2 cellular contexts compared by ENCODE assay signal in the genomic region with DNA sequence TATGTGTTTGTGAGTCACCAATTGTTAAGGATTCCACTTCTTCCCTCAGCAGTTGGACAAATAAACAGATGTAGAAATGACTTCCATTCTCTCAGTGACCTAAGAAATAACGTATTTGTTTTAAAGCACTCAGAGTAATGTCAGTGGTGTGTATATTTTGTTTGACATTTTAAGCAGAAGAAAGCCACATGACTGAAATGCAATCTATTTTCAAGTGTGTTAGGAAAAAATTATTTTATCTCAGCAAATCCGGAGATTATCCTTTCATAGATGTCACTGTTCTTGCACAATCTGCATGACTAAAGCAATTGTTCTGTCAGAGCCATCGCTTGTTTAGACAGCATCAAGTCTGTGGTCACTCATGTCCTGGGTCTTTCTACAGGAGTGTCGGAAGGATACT.
TF ChIP-seq lines count a peak whose summit lies in the region.

No MANE protein-coding gene starts in this region.

TF ChIP-seq in A549, 52 proteins besides CTCF, POLR2A, EP300 and RAD21 (continued from another document and continues in another):
- TF ChIP-seq KDM1A (IDR thresholded peaks at IDR 0.05; ENCODE audit: low read depth) (no peak), NFE2L2 (conservative IDR thresholded peaks at IDR 0.05; ENCODE audit: low read length) (no peak), HOXB5 (CRISPR knock-in tag; IDR thresholded peaks at IDR 0.05) (no peak), BHLHE40 (IDR thresholded peaks at IDR 0.05; ENCODE audit: low read depth, low read length) (no peak), RCOR1 (IDR thresholded peaks at IDR 0.05; ENCODE audit: low read depth, low read length) (no peak), POLR2AphosphoS2 (conservative IDR thresholded peaks at IDR 0.05; ENCODE audit: low read length) (no peak), EHF (CRISPR knock-in tag; IDR thresholded peaks at IDR 0.05) (no peak), TP53 (CRISPR knock-in tag; IDR thresholded peaks at IDR 0.05) (no peak), SREBF2 (IDR thresholded peaks at IDR 0.05) (no peak), ZNF302 (CRISPR knock-in tag; IDR thresholded peaks at IDR 0.05) (no peak), PHF8 (IDR thresholded peaks at IDR 0.05; ENCODE audit: borderline replicate concordance, low read depth) (no peak), MAFK (IDR thresholded peaks at IDR 0.05; ENCODE audit: partially characterized antibody) (peak; percentile 22), RFX5 (IDR thresholded peaks at IDR 0.05) (no peak), HEYL (CRISPR knock-in tag; IDR thresholded peaks at IDR 0.05) (no peak), HDAC2 (IDR thresholded peaks at IDR 0.05) (no peak), CHD4 (IDR thresholded peaks at IDR 0.05; ENCODE audit: borderline replicate concordance) (no peak), MAZ (IDR thresholded peaks at IDR 0.05; ENCODE audit: borderline replicate concordance, low read depth, low read length) (no peak), NPAS2 (CRISPR knock-in tag; IDR thresholded peaks at IDR 0.05; ENCODE audit: borderline replicate concordance) (no peak), ESRRA (IDR thresholded peaks at IDR 0.05; ENCODE audit: borderline replicate concordance, low read length) (no peak), FOSB (CRISPR knock-in tag; IDR thresholded peaks at IDR 0.05) (no peak), RARB (CRISPR knock-in tag; IDR thresholded peaks at IDR 0.05) (peak; percentile 32; the same call in 1 of the 2 replicates), SMC3 (IDR thresholded peaks at IDR 0.05) (no peak), GATA3 (IDR thresholded peaks at IDR 0.05; ENCODE audit: borderline replicate concordance) (peak; percentile 25; the same call in 1 of the 2 replicates), TFCP2L1 (CRISPR knock-in tag; IDR thresholded peaks at IDR 0.05) (no peak)
- TF ChIP-seq, protein P1, sequence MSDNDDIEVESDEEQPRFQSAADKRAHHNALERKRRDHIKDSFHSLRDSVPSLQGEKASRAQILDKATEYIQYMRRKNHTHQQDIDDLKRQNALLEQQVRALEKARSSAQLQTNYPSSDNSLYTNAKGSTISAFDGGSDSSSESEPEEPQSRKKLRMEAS (IDR thresholded peaks at IDR 0.05) = 0 out of 2 replicates have a peak, but pooled peaks have one; percentile 35
- TF ChIP-seq, protein P2, sequence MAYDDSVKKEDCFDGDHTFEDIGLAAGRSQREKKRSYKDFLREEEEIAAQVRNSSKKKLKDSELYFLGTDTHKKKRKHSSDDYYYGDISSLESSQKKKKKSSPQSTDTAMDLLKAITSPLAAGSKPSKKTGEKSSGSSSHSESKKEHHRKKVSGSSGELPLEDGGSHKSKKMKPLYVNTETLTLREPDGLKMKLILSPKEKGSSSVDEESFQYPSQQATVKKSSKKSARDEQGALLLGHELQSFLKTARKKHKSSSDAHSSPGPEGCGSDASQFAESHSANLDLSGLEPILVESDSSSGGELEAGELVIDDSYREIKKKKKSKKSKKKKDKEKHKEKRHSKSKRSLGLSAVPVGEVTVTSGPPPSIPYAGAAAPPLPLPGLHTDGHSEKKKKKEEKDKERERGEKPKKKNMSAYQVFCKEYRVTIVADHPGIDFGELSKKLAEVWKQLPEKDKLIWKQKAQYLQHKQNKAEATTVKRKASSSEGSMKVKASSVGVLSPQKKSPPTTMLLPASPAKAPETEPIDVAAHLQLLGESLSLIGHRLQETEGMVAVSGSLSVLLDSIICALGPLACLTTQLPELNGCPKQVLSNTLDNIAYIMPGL (CRISPR knock-in tag; IDR thresholded peaks at IDR 0.05; ENCODE audit: borderline replicate concordance) = no peak
- TF ChIP-seq, protein P3, sequence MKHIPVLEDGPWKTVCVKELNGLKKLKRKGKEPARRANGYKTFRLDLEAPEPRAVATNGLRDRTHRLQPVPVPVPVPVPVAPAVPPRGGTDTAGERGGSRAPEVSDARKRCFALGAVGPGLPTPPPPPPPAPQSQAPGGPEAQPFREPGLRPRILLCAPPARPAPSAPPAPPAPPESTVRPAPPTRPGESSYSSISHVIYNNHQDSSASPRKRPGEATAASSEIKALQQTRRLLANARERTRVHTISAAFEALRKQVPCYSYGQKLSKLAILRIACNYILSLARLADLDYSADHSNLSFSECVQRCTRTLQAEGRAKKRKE (CRISPR knock-in tag; IDR thresholded peaks at IDR 0.05; ENCODE audit: low read depth) = no peak
- TF ChIP-seq, protein P4, sequence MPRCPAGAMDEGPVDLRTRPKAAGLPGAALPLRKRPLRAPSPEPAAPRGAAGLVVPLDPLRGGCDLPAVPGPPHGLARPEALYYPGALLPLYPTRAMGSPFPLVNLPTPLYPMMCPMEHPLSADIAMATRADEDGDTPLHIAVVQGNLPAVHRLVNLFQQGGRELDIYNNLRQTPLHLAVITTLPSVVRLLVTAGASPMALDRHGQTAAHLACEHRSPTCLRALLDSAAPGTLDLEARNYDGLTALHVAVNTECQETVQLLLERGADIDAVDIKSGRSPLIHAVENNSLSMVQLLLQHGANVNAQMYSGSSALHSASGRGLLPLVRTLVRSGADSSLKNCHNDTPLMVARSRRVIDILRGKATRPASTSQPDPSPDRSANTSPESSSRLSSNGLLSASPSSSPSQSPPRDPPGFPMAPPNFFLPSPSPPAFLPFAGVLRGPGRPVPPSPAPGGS (IDR thresholded peaks at IDR 0.05) = peak; percentile 20; the same call in 1 of the 3 replicates
- TF ChIP-seq, protein P5, sequence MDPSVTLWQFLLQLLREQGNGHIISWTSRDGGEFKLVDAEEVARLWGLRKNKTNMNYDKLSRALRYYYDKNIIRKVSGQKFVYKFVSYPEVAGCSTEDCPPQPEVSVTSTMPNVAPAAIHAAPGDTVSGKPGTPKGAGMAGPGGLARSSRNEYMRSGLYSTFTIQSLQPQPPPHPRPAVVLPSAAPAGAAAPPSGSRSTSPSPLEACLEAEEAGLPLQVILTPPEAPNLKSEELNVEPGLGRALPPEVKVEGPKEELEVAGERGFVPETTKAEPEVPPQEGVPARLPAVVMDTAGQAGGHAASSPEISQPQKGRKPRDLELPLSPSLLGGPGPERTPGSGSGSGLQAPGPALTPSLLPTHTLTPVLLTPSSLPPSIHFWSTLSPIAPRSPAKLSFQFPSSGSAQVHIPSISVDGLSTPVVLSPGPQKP (IDR thresholded peaks at IDR 0.05; ENCODE audit: low read depth, low read length) = no peak
- TF ChIP-seq, protein P6, sequence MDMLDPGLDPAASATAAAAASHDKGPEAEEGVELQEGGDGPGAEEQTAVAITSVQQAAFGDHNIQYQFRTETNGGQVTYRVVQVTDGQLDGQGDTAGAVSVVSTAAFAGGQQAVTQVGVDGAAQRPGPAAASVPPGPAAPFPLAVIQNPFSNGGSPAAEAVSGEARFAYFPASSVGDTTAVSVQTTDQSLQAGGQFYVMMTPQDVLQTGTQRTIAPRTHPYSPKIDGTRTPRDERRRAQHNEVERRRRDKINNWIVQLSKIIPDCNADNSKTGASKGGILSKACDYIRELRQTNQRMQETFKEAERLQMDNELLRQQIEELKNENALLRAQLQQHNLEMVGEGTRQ (IDR thresholded peaks at IDR 0.05) = no peak
- TF ChIP-seq, protein P7, sequence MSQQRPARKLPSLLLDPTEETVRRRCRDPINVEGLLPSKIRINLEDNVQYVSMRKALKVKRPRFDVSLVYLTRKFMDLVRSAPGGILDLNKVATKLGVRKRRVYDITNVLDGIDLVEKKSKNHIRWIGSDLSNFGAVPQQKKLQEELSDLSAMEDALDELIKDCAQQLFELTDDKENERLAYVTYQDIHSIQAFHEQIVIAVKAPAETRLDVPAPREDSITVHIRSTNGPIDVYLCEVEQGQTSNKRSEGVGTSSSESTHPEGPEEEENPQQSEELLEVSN (IDR thresholded peaks at IDR 0.05; ENCODE audit: borderline replicate concordance, low read depth) = no peak

TF ChIP-seq in IMR-90, 13 proteins besides CTCF, POLR2A, EP300 and RAD21 (continued from another document):
- TF ChIP-seq FOS (IDR thresholded peaks at IDR 0.05; ENCODE audit: low read depth, low read length) (peak; percentile 35; the same call in 1 of the 2 replicates), BHLHE40 (IDR thresholded peaks at IDR 0.05; ENCODE audit: low read depth, low read length) (peak; percentile 31; the same call in 1 of the 2 replicates), NFE2L2 (IDR thresholded peaks at IDR 0.05; ENCODE audit: low read depth, low read length) (no peak), CEBPB (IDR thresholded peaks at IDR 0.05; ENCODE audit: low read depth, low read length) (peak; percentile 99), MXI1 (IDR thresholded peaks at IDR 0.05; ENCODE audit: borderline replicate concordance, low read depth, low read length) (0 out of 2 replicates have a peak, but pooled peaks have one; percentile 24), CHD1 (IDR thresholded peaks at IDR 0.05; ENCODE audit: low read depth, low read length) (no peak), SMC3 (IDR thresholded peaks at IDR 0.05; ENCODE audit: low read depth, low read length) (0 out of 2 replicates have a peak, but pooled peaks have one; percentile 0), MAZ (IDR thresholded peaks at IDR 0.05; ENCODE audit: borderline replicate concordance, low read depth, low read length) (no peak), RFX5 (IDR thresholded peaks at IDR 0.05; ENCODE audit: low read depth, low read length) (no peak), MAFK (IDR thresholded peaks at IDR 0.05; ENCODE audit: low read depth, low read length) (0 out of 2 replicates have a peak, but pooled peaks have one; percentile 1)
- TF ChIP-seq, protein P5 (IDR thresholded peaks at IDR 0.05; ENCODE audit: borderline replicate concordance, low read depth, low read length) = no peak
- TF ChIP-seq, protein P6 (IDR thresholded peaks at IDR 0.05; ENCODE audit: low read depth, low read length) = 0 out of 2 replicates have a peak, but pooled peaks have one; percentile 45
TF ChIP-seq in IMR-90: peak in this region for 7.
